ENCODE assay signal across 8 cellular contexts in genomic region chr3:16060945-16061344, GRCh38.
DNase-seq lines count a peak whose midpoint lies in the region; ATAC-seq, FAIRE-seq and TF ChIP-seq lines count a peak whose summit lies in the region.

No MANE protein-coding gene starts in this region.

- H3K27me3 ChIP-seq in colonic mucosa (no peaks in the 10 kb centered on the region), HepG2 (ENCODE audit: control insufficient read depth in 1 of 2, insufficient read depth in 2 of 2, low read length in 2 of 2) (no peaks in the 10 kb centered on the region)

- TF ChIP-seq EP300 in HepG2 (IDR thresholded peaks at IDR 0.05; ENCODE audit: low read depth in 2 of 2, low read length in 2 of 2) (no peak), HepG2 (CRISPR knock-in tag; IDR thresholded peaks at IDR 0.05; ENCODE audit: borderline replicate concordance) (no peak)

- ATAC-seq in HepG2 = peak; percentile 42

- in situ Hi-C loops in HepG2 (cut with HindIII; ENCODE audit: extremely low pct_ligation_motif_present, low pct_unique_long_range_greater_than_20kb) = no loop called here

- POLR2A ChIA-PET in HEK293 (lab: Yijun Ruan, JAX) = interaction anchor here (1.4 kb wide), 1 partner anchor 8 kb away, joined by 5 read pairs; no protein-coding TSS in a partner anchor
- POLR2A ChIA-PET in HepG2 (lab: Yijun Ruan, JAX) = interaction anchor here (1.0 to 4.0 kb wide), 6 partner anchors 9 to 204 kb away, joined by 3 to 60 read pairs (median 4); partner anchors contain the start of genes DPH3, GALNT15 and OXNAD1

- intact Hi-C loops in colonic mucosa (cut with DNase I) (no loop called here), HepG2 (cut with micrococcal nuclease; ENCODE audit: unreplicated experiment) (loop anchor here (1.0 to 10.0 kb wide), 3 partner anchors 8 to 456 kb away; partner anchors contain the start of genes BTD and HACL1)

- no peak for TF ChIP-seq CTCF in HEK293 (tag by site-specific recombination; IDR thresholded peaks at IDR 0.05)
- TF ChIP-seq CTCF in colonic mucosa (IDR thresholded peaks at IDR 0.05) = no peak
- TF ChIP-seq CTCF in HepG2 (CRISPR knock-in tag; IDR thresholded peaks at IDR 0.05) = no peak

- DNase-seq in colonic mucosa (peak; percentile 26), HepG2 (ENCODE audit: low spot score) (no peak), substantia nigra (lab: John Stamatoyannopoulos, UW) (peak in 5 of 49 donors; percentile 20 to 36 (median 31))
- no peak for DNase-seq in stimulated activated CD4-positive, alpha-beta T cell treated with anti-CD3 and anti-CD28 coated beads, Interleukin-2, amount 100 ng/mL, for 48 hours
- DNase-seq in NK-92 treated with Interleukin-12 subunit alpha and Interleukin-12 subunit beta, amount 100 ng/mL, for 24 hours (lab: John Stamatoyannopoulos, UW) = no peak
- DNase-seq in activated CD4-positive, CD25-positive, alpha-beta regulatory T cell treated with anti-CD3 and anti-CD28 coated beads, Interleukin-2, amount 50 U/mL, for 72 hours = no peak
- DNase-seq in activated CD4-positive, alpha-beta T cell treated with anti-CD3 and anti-CD28 coated beads for 1 hour = no peak

- CTCF ChIA-PET in HEK293 (lab: Yijun Ruan, JAX) = interaction anchor here (0.7 to 7.0 kb wide), 7 partner anchors 12 to 121 kb away, joined by 3 to 71 read pairs (median 4); no protein-coding TSS in a partner anchor
- CTCF ChIA-PET in HepG2 (lab: Yijun Ruan, JAX; ENCODE audit: low intra/inter-chr PET ratio, low total read pairs) = interaction anchor here (1.2 kb wide), 1 partner anchor 12 kb away, joined by 5 read pairs; no protein-coding TSS in a partner anchor

- no peaks in the 10 kb centered on the region for H4K20me1 ChIP-seq in HepG2 (ENCODE audit: insufficient read depth, low read length)

- H3K9ac ChIP-seq in colonic mucosa (ENCODE audit: low read depth in 2 of 2, low read length in 2 of 2) = no peak overlapping the region
- peak overlapping the region; percentile 41 for H3K9ac ChIP-seq in HepG2 (ENCODE audit: insufficient read depth, low read depth, low read length)

- no peak for TF ChIP-seq POLR2A in HepG2 (IDR thresholded peaks at IDR 0.05; ENCODE audit: insufficient read depth in 1 of 2, low read depth in 2 of 2, low read length in 2 of 2)

- H3K36me3 ChIP-seq in HEK293 (ENCODE audit: control insufficient read depth in 2 of 2, insufficient read depth in 1 of 2, low read length in 2 of 2) (no peaks in the 10 kb centered on the region), colonic mucosa (no peaks in the 10 kb centered on the region), HepG2 (replicated peaks in 1 of 2; ENCODE audit: control insufficient read depth in 1 of 2, insufficient read depth in 2 of 2, low read length in 2 of 2) (no peaks in the 10 kb centered on the region)

- H3K27ac ChIP-seq in HEK293 (ENCODE audit: extremely low read depth, low read depth, low read length) (no peak overlapping the region), colonic mucosa (peak overlapping the region; percentile 48), HepG2 (ENCODE audit: extremely low read length, insufficient read depth, low read length) (peak overlapping the region; percentile 65), substantia nigra (ENCODE audit: low read depth, low read length, poor library complexity, severe bottlenecking) (peak overlapping the region; percentile 97)

- FAIRE-seq in HepG2 (lab: Jason Lieb, UNC) = no peak

- H2AFZ ChIP-seq in HepG2 (ENCODE audit: low read length) = no peak overlapping the region

- H3K79me2 ChIP-seq in HepG2 (ENCODE audit: insufficient read depth, low read length) = no peaks in the 10 kb centered on the region

- H3K4me3 ChIP-seq in HEK293 (ENCODE audit: low read depth, low read length) (no peak overlapping the region), colonic mucosa (no peak overlapping the region), HepG2 (replicated peaks in 1 of 3; ENCODE audit: insufficient read depth in 1 of 3, low read depth in 2 of 3, low read length in 3 of 3) (peak overlapping the region in 1 of 3 experiments; percentile 26; a peak in 1 of 6 replicates)

- no peaks in the 10 kb centered on the region for H3K9me3 ChIP-seq in HEK293 (ENCODE audit: control insufficient read depth, insufficient read depth, low read depth, low read length)
- H3K9me3 ChIP-seq in colonic mucosa = no peaks in the 10 kb centered on the region
- no peaks in the 10 kb centered on the region for H3K9me3 ChIP-seq in HepG2 (ENCODE audit: low read length)

- H3K4me1 ChIP-seq in HEK293 (ENCODE audit: control insufficient read depth, insufficient read depth, low read length) (peaks cover 8% of the 10 kb centered on the region), colonic mucosa (no peaks in the 10 kb centered on the region), HepG2 (ENCODE audit: insufficient read depth, low read length) (peaks cover 52% of the 10 kb centered on the region)

- peak overlapping the region; percentile 60 for H3K4me2 ChIP-seq in HepG2 (ENCODE audit: low read depth, low read length)

- 94% methylated on average over 1 of the region's 1 CpG for WGBS in HepG2 (ENCODE audit: low lambda C conversion rate)

- BruUV-seq in HepG2 (replicated peaks; lab: Mats Ljungman, UMichigan) = TSS peak; percentile 89

- no peak for TF ChIP-seq RAD21 in HepG2 (CRISPR knock-in tag; IDR thresholded peaks at IDR 0.05)

TF ChIP-seq in HEK293, 187 proteins besides CTCF, POLR2A, EP300 and RAD21:
- TF ChIP-seq GLIS1 (tag by site-specific recombination; IDR thresholded peaks at IDR 0.05) (peak; percentile 41), ZNF549 (tag by site-specific recombination; IDR thresholded peaks at IDR 0.05) (no peak), ZNF18 (tag by site-specific recombination; IDR thresholded peaks at IDR 0.05) (no peak), ZNF514 (tag by site-specific recombination; IDR thresholded peaks at IDR 0.05) (no peak)

TF ChIP-seq in HepG2, 621 proteins besides CTCF, POLR2A, EP300 and RAD21:
- TF ChIP-seq SMAD9 (CRISPR knock-in tag; IDR thresholded peaks at IDR 0.05) = 0 out of 2 replicates have a peak, but pooled peaks have one; percentile 19
- TF ChIP-seq, protein P1, sequence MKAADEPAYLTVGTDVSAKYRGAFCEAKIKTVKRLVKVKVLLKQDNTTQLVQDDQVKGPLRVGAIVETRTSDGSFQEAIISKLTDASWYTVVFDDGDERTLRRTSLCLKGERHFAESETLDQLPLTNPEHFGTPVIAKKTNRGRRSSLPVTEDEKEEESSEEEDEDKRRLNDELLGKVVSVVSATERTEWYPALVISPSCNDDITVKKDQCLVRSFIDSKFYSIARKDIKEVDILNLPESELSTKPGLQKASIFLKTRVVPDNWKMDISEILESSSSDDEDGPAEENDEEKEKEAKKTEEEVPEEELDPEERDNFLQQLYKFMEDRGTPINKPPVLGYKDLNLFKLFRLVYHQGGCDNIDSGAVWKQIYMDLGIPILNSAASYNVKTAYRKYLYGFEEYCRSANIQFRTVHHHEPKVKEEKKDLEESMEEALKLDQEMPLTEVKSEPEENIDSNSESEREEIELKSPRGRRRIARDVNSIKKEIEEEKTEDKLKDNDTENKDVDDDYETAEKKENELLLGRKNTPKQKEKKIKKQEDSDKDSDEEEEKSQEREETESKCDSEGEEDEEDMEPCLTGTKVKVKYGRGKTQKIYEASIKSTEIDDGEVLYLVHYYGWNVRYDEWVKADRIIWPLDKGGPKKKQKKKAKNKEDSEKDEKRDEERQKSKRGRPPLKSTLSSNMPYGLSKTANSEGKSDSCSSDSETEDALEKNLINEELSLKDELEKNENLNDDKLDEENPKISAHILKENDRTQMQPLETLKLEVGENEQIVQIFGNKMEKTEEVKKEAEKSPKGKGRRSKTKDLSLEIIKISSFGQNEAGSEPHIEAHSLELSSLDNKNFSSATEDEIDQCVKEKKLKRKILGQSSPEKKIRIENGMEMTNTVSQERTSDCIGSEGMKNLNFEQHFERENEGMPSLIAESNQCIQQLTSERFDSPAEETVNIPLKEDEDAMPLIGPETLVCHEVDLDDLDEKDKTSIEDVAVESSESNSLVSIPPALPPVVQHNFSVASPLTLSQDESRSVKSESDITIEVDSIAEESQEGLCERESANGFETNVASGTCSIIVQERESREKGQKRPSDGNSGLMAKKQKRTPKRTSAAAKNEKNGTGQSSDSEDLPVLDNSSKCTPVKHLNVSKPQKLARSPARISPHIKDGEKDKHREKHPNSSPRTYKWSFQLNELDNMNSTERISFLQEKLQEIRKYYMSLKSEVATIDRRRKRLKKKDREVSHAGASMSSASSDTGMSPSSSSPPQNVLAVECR (CRISPR knock-in tag; IDR thresholded peaks at IDR 0.05; ENCODE audit: borderline replicate concordance) = 0 out of 2 replicates have a peak, but pooled peaks have one; percentile 4
- TF ChIP-seq HDAC1 (CRISPR knock-in tag; IDR thresholded peaks at IDR 0.05) = no peak
